Comparison of ENCODE assay signal across 28 cellular contexts in genomic region chr2:112451317-112451716, GRCh38.
"Had no signal": no experiment of that assay in that cellular context is flagged by ENCODE, and none has a peak within 500 bp of the region (broad histone marks: within the 10 kb centered on the region; RNA-seq: fewer than 3 reads in every experiment).

No MANE protein-coding gene starts in this region.

- H3K27ac ChIP-seq: colonic mucosa, coronary artery, dorsolateral prefrontal cortex, epithelial cell of prostate, esophagus squamous epithelium, foreskin keratinocyte, gastrocnemius medialis, gastroesophageal sphincter, heart left ventricle, heart right ventricle, hepatocyte had no signal

- FAIRE-seq: colon, endometrium, endothelial cell of umbilical vein, frontal cortex had no signal

- H3K36me3 ChIP-seq: colonic mucosa, esophagus squamous epithelium, gastrocnemius medialis, gastroesophageal sphincter, heart left ventricle, heart right ventricle had no signal

- H3K4me2 ChIP-seq: hepatocyte had no signal

- H2AFZ ChIP-seq: hepatocyte had no signal

- H3K79me2 ChIP-seq: hepatocyte had no signal

- H3K9me3 ChIP-seq: colonic mucosa, gastrocnemius medialis had no signal

- ATAC-seq: effector memory CD8-positive, alpha-beta T cell; esophagus mucosa; foreskin keratinocyte; gastrocnemius medialis; gastroesophageal sphincter; heart left ventricle; heart right ventricle had no signal

- H3K4me1 ChIP-seq: colonic mucosa, esophagus squamous epithelium, foreskin keratinocyte, gastrocnemius medialis, gastroesophageal sphincter, heart left ventricle, heart right ventricle had no signal

- H3K27me3 ChIP-seq: colonic mucosa, dorsolateral prefrontal cortex, esophagus squamous epithelium, gastrocnemius medialis, gastroesophageal sphincter, heart left ventricle, heart right ventricle, hepatocyte had no signal

- DNase-seq: colonic mucosa; cortex of kidney; dermis blood vessel endothelial cell; dorsolateral prefrontal cortex; effector CD4-positive, alpha-beta T cell; effector CD8-positive, alpha-beta T cell; effector memory CD4-positive, alpha-beta T cell; effector memory CD8-positive, alpha-beta T cell; endodermal cell; erythroblast; esophagus squamous epithelium; foreskin fibroblast; foreskin keratinocyte; foreskin melanocyte; gastrocnemius medialis; glutamatergic neuron; head of caudate nucleus; heart left ventricle; heart right ventricle had no signal

- H3K4me3 ChIP-seq: colonic mucosa, coronary artery, dorsolateral prefrontal cortex, esophagus squamous epithelium, gastrocnemius medialis, gastroesophageal sphincter, heart left ventricle, heart right ventricle, hepatocyte had no signal
